ENCODE assay signal across 27 cellular contexts in the genomic region with DNA sequence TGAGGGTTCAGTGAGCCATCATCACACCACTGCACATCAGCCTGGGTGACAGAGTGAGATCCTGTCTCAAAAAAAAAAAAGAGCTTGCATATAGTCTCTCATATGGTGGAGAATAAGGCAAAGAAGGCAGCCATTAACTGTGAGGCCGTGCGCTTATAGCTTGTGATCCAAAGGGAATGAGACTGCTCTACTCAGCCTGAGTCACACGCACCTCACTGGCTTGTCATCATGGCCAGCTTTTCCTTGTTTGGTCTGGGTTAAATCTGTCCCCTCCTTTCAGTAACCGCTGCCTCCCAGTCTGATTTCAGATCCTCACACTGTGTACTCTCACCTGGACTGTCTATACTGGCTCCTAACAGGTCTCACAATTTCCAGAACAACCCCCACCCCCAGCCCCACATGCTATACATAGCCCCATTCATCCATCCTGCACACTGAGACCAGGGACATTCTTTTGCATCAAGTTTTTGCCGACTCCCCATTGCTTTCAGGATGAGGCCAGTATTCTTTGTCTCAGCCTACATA. TPM values are rescaled to one million over a fixed set of nuclear protein-coding genes. Genes with fewer than 3 reads are reported as not detected.
DNase-seq lines count a peak whose midpoint lies in the region; ATAC-seq and TF ChIP-seq lines count a peak whose summit lies in the region.
"Had no signal": no experiment of that assay in that cellular context is flagged by ENCODE, and none has a peak within 500 bp of the region (broad histone marks: within the 10 kb centered on the region; RNA-seq: fewer than 3 reads in every experiment).

No MANE protein-coding gene starts in this region.

- H3K79me2 ChIP-seq in GM23248 (ENCODE audit: insufficient read depth), result no peaks in the 10 kb centered on the region

- H3K4me3 ChIP-seq in GM23248 (no peak overlapping the region), suprapubic skin (no peak overlapping the region)
- H3K4me3 ChIP-seq: breast epithelium, skin epidermis had no signal

- in situ Hi-C loops in GM23248 (cut with MboI), result no loop called here

- no peaks in the 10 kb centered on the region for H3K9me2 ChIP-seq in GM23248 (ENCODE audit: insufficient read depth)

- no peak overlapping the region for H2AFZ ChIP-seq in GM23248

- no peaks in the 10 kb centered on the region for H3F3A ChIP-seq in GM23248 (ENCODE audit: insufficient read depth)

- no peaks in the 10 kb centered on the region for H3K4me1 ChIP-seq in GM23248 (ENCODE audit: insufficient read depth)
- no peaks in the 10 kb centered on the region for H3K4me1 ChIP-seq in suprapubic skin
- H3K4me1 ChIP-seq: BE2C, breast epithelium had no signal

- no peaks in the 10 kb centered on the region for H4K20me1 ChIP-seq in GM23248 (ENCODE audit: insufficient read depth)

- TF ChIP-seq POLR2A in suprapubic skin (IDR thresholded peaks at IDR 0.05), result no peak

- no peak for TF ChIP-seq CTCF in suprapubic skin (IDR thresholded peaks at IDR 0.05)

- H3K9me3 ChIP-seq in GM23248 (ENCODE audit: low read depth), result no peaks in the 10 kb centered on the region
- H3K9me3 ChIP-seq in T-helper 17 cell (ENCODE audit: control insufficient read depth, low read length, poor library complexity, severe bottlenecking), result no peaks in the 10 kb centered on the region
- H3K9me3 ChIP-seq in suprapubic skin, result no peaks in the 10 kb centered on the region
- H3K9me3 ChIP-seq: BE2C, breast epithelium had no signal

- DNase-seq in A172 (ENCODE audit: low spot score), result peak; percentile 33
- peak; percentile 16 for DNase-seq in GM23248
- DNase-seq in T-helper 17 cell, result no peak
- peak; percentile 48 for DNase-seq in kidney tubule cell (ENCODE audit: low spot score)
- no peak for DNase-seq in UCSD-AML1 (lab: John Stamatoyannopoulos, UW; ENCODE audit: unreplicated experiment)
- no peak for DNase-seq in suprapubic skin (ENCODE audit: low spot score in 2 of 2)
- no peak for DNase-seq in NCI-H1105 (lab: John Stamatoyannopoulos, UW)
- DNase-seq: ACHN; activated CD4-positive, CD25-positive, alpha-beta regulatory T cell treated with anti-CD3 and anti-CD28 coated beads, Interleukin-2, amount 50 U/mL, for 72 hours; activated CD8-positive, alpha-beta memory T cell treated with anti-CD3 and anti-CD28 coated beads, Interleukin-2, amount 50 U/mL, for 48 hours; activated CD8-positive, alpha-beta T cell treated with anti-CD3 and anti-CD28 coated beads for 36 hours; activated naive CD4-positive, alpha-beta T cell treated with anti-CD3 and anti-CD28 coated beads, Interleukin-2, amount 10 ng/mL, durations not matched to agents 7 days and 5 days; BE2C; DMS 273 treated with DMSO at 0.1 percent for 48 hours; H9; MV-4-11; NCI-H2107; NCI-H345; NCI-H69; stimulated activated naive CD8-positive, alpha-beta T cell treated with anti-CD3 and anti-CD28 coated beads, Interleukin-15, Interleukin-2, amounts not matched to agents 100 U/mL and 50 U/mL, for 24 hours had no signal

- peaks cover 9% of the 10 kb centered on the region for H3K4me1 Mint-ChIP-seq in T-helper 17 cell
- H3K4me1 Mint-ChIP-seq: activated naive CD4-positive, alpha-beta T cell treated with anti-CD3 and anti-CD28 coated beads, Interleukin-2, amount 10 ng/mL, durations not matched to agents 7 days and 5 days; H9; nephron had no signal

- H3K4me3 Mint-ChIP-seq in T-helper 17 cell, result no peak overlapping the region
- H3K4me3 Mint-ChIP-seq: activated CD8-positive, alpha-beta T cell treated with anti-CD3 and anti-CD28 coated beads for 36 hours; activated naive CD4-positive, alpha-beta T cell treated with anti-CD3 and anti-CD28 coated beads, Interleukin-2, amount 10 ng/mL, durations not matched to agents 7 days and 5 days; activated T-helper 17 cell treated with anti-CD3 and anti-CD28 coated beads, Interleukin-2, amount 50 U/mL, for 72 hours; H9; nephron; T-helper 1 cell treated with Interleukin-12 subunit alpha and Interleukin-12 subunit beta and Interleukin-4 antibody, amounts not matched to agents 30 μg/mL and 1 μg/mL, for 36 hours had no signal

- H3K4me2 ChIP-seq in GM23248 (ENCODE audit: unreplicated experiment), result no peak overlapping the region

- H3K27me3 Mint-ChIP-seq in T-helper 17 cell, result no peaks in the 10 kb centered on the region
- H3K27me3 Mint-ChIP-seq: activated CD8-positive, alpha-beta T cell treated with anti-CD3 and anti-CD28 coated beads for 36 hours; activated T-helper 17 cell treated with anti-CD3 and anti-CD28 coated beads, Interleukin-2, amount 50 U/mL, for 72 hours had no signal

- 91 to 95% methylated on average over 5 of the region's 5 CpGs for WGBS in GM23248 (ENCODE audit: low coverage in 1 of 2, low lambda C conversion rate in 2 of 2, missing lambda C conversion rate in 2 of 2), 2 experiments
- WGBS in suprapubic skin, result 90% methylated on average over 5 of the region's 5 CpGs

- no peaks in the 10 kb centered on the region for H3K36me3 ChIP-seq in GM23248 (ENCODE audit: low read depth)
- no peaks in the 10 kb centered on the region for H3K36me3 ChIP-seq in suprapubic skin
- H3K36me3 ChIP-seq: BE2C, breast epithelium had no signal

- H3K27me3 ChIP-seq in GM23248 (replicated peaks; ENCODE audit: insufficient read depth) (no peaks in the 10 kb centered on the region), suprapubic skin (no peaks in the 10 kb centered on the region)
- H3K27me3 ChIP-seq: BE2C, breast epithelium had no signal

- ATAC-seq in T-helper 17 cell (no peak), HG02840 (IDR thresholded peaks at IDR 0.05; ENCODE audit: low FRiP score, unreplicated experiment) (no peak)
- ATAC-seq: activated CD8-positive, alpha-beta T cell treated with anti-CD3 and anti-CD28 coated beads for 36 hours; activated T-helper 17 cell treated with anti-CD3 and anti-CD28 coated beads, Interleukin-2, amount 50 U/mL, for 72 hours; stimulated activated naive CD8-positive, alpha-beta T cell treated with anti-CD3 and anti-CD28 coated beads, Interleukin-15, Interleukin-2, amounts not matched to agents 100 U/mL and 50 U/mL, for 24 hours had no signal

- no peak overlapping the region for H3K9ac ChIP-seq in GM23248

- H3K27ac ChIP-seq in GM23248, result no peak overlapping the region
- no peak overlapping the region for H3K27ac ChIP-seq in suprapubic skin
- H3K27ac ChIP-seq: breast epithelium, RWPE1, skin epidermis had no signal

- peak overlapping the region; percentile 49 for H3K27ac Mint-ChIP-seq in T-helper 17 cell
- H3K27ac Mint-ChIP-seq: activated CD8-positive, alpha-beta T cell treated with anti-CD3 and anti-CD28 coated beads for 36 hours; activated naive CD4-positive, alpha-beta T cell treated with anti-CD3 and anti-CD28 coated beads, Interleukin-2, amount 10 ng/mL, durations not matched to agents 7 days and 5 days; activated T-helper 17 cell treated with anti-CD3 and anti-CD28 coated beads, Interleukin-2, amount 50 U/mL, for 72 hours; nephron; T-helper 1 cell treated with Interleukin-12 subunit alpha and Interleukin-12 subunit beta and Interleukin-4 antibody, amounts not matched to agents 30 μg/mL and 1 μg/mL, for 36 hours had no signal

- peaks cover 2% of the 10 kb centered on the region for H3K36me3 Mint-ChIP-seq in T-helper 17 cell (ENCODE audit: low read depth)
- H3K36me3 Mint-ChIP-seq: activated naive CD4-positive, alpha-beta T cell treated with anti-CD3 and anti-CD28 coated beads, Interleukin-2, amount 10 ng/mL, durations not matched to agents 7 days and 5 days had no signal

- TF ChIP-seq EP300 in suprapubic skin (IDR thresholded peaks at IDR 0.05), result no peak

RNA-seq across cellular contexts. Expression of a gene that starts 35.3 kb away (rescaled TPM):
- 8.7 and 16.2 TPM in 2 replicates for total RNA-seq in A172 (2014; rRNA removed; shearing (Covaris generic))
- total RNA-seq in GM23248 (2014; rRNA removed; shearing (Covaris generic)), result 4.9 and 8.9 TPM in 2 replicates
- 2.7 and 2.9 TPM in 2 replicates for polyA plus RNA-seq in GM23248 (2016; fragmentation: Nextera tagmentation; extraction: Ambion mirVana)
- 100 to 1,000 TPM; 232 to 246 TPM for total RNA-seq in T-helper 17 cell
- total RNA-seq in suprapubic skin, result 10 to 100 TPM in 3 of 4 donors, 1 to 10 TPM in 1; 6.3 to 34.4 (median 17.8) TPM

Comparison
In these comparisons a context has a peak if more than half of its experiments do, and no peak if none do; other contexts are left out.
1. DNase-seq: peak in A172 (single experiment), GM23248 (single experiment) and kidney tubule cell (single experiment); none in T-helper 17 cell (0 of 3), UCSD-AML1 (single experiment), suprapubic skin (0 of 2) and NCI-H1105 (single experiment).
2. RNA of a gene that starts 35.3 kb away (total RNA-seq): 232 to 246 TPM in T-helper 17 cell; 6.3 to 34.4 TPM in suprapubic skin, 8.7 to 16.2 TPM in A172 and 4.9 to 8.9 TPM in GM23248; every median in the first group is over 4 times any median in the second.